9 cellular contexts compared by ENCODE assay signal in the genomic region with DNA sequence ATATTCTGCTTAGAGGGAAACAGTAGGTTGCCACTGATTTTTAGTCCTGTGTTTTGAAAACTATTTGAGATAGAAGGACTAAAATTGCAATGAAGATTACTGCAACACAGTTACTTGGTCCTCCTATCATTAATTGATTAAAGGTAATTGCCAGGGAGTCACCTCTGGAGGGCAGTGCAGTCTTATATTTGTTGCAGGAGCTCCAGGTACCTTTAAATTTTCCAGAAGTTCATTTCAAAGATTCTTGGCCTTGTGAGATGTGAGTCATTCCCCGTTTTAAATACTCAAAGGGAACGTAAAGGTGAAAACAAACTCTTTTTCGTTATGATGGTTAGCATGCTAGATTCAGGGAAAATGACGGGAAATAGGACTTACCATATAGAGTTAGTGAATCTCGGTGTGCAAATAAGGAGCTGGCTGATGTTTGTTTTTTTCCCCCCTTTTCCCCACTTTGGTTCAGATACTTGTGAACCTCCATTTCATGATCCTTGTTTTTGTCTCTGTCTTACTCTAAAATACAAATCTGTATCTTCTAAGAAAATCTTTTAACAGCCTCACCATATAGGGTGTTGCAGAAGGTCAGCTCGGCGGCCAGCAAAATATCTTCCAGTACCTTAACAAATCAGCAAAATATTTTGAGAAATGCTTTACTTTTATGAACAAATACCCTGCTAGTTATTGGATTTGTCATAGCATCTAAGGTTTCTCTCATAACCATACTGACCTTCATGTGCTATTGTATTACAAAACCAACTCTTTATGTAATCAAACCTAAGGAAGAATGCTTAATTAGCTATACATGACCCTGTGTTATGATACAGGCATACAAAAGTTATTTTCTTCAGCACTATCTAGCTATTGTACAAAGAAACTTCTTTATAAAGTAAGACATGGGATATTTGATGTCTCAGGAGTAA.
DNase-seq lines count a peak whose midpoint lies in the region; FAIRE-seq and TF ChIP-seq lines count a peak whose summit lies in the region.
"Had no signal": no experiment of that assay in that cellular context is flagged by ENCODE, and none has a peak within 500 bp of the region (broad histone marks: within the 10 kb centered on the region; RNA-seq: fewer than 3 reads in every experiment).

No MANE protein-coding gene starts in this region.

- WGBS in esophagus muscularis mucosa: 47% methylated on average over 7 of the region's 7 CpGs

- no peak for TF ChIP-seq EP300 in esophagus muscularis mucosa (IDR thresholded peaks at IDR 0.05)

- no peaks in the 10 kb centered on the region for H3K27me3 ChIP-seq in MG63
- no peaks in the 10 kb centered on the region for H3K27me3 ChIP-seq in esophagus muscularis mucosa

- H3K9me3 ChIP-seq in MG63: no peaks in the 10 kb centered on the region
- H3K9me3 ChIP-seq in esophagus muscularis mucosa: no peaks in the 10 kb centered on the region

- H3K4me1 ChIP-seq in esophagus muscularis mucosa: peaks cover 0 to 46% (median 27%) of the 10 kb centered on the region in 4 donors

- intact Hi-C loops in esophagus muscularis mucosa (cut with DNase I): loop anchor here (5.0 kb wide), 2 partner anchors 220 to 315 kb away; no protein-coding TSS in a partner anchor

- TF ChIP-seq CTCF in esophagus muscularis mucosa (IDR thresholded peaks at IDR 0.05): peak; percentile 44 to 48 (median 48)
- peak; percentile 74 for TF ChIP-seq CTCF in nephron progenitor cell (IDR thresholded peaks at IDR 0.05)

- TF ChIP-seq POLR2A in H54 (IDR thresholded peaks at IDR 0.05; ENCODE audit: low read depth, low read length): no peak
- no peak for TF ChIP-seq POLR2A in esophagus muscularis mucosa (IDR thresholded peaks at IDR 0.05; ENCODE audit: low read depth)

- no peaks in the 10 kb centered on the region for H3K36me3 ChIP-seq in MG63
- H3K36me3 ChIP-seq in esophagus muscularis mucosa: no peaks in the 10 kb centered on the region

- peak overlapping the region; percentile 1 to 28 (median 16) for H3K27ac ChIP-seq in esophagus muscularis mucosa (replicated peaks in 1 of 4)

- H3K27ac Mint-ChIP-seq in nephron progenitor cell: no peak overlapping the region
- H3K27ac Mint-ChIP-seq: activated naive CD8-positive, alpha-beta T cell had no signal

- peak; percentile 99 for FAIRE-seq in H54 (lab: Jason Lieb, UNC)

- H3K4me3 ChIP-seq in MG63 (no peak overlapping the region), esophagus muscularis mucosa (peak overlapping the region in 2 of 4 donors; percentile 8 to 13)

- H3K36me3 Mint-ChIP-seq in nephron progenitor cell (ENCODE audit: low read depth): no peaks in the 10 kb centered on the region
- H3K36me3 Mint-ChIP-seq: activated naive CD8-positive, alpha-beta T cell had no signal

- no peaks in the 10 kb centered on the region for H3K9me3 Mint-ChIP-seq in nephron progenitor cell

- peak; percentile 45 for DNase-seq in NCI-H1436 (lab: John Stamatoyannopoulos, UW)
- DNase-seq in NCI-H1436 treated with DMSO at 0.1 percent for 48 hours (lab: John Stamatoyannopoulos, UW): no peak
- DNase-seq in H54 (ENCODE audit: insufficient read length, low spot score): peak; percentile 28
- peak; percentile 36 for DNase-seq in MG63
- peak; percentile 81 for DNase-seq in SK-MEL-5 (ENCODE audit: low read depth, low spot score)
- DNase-seq in esophagus muscularis mucosa (ENCODE audit: extremely low spot score): no peak
- peak; percentile 55 for DNase-seq in nephron progenitor cell
- no peak for DNase-seq in activated gamma-delta T cell treated with Interleukin-2 at 50 U/mL for 16 hours

- in situ Hi-C loops in SK-MEL-5 (cut with HindIII; ENCODE audit: low pct_unique_long_range_greater_than_20kb, low sequenced_read_pairs): loop anchor here (25.0 kb wide), 1 partner anchor 135 kb away; the partner anchor contains the start of gene HDAC9

- H3K27me3 Mint-ChIP-seq in nephron progenitor cell (ENCODE audit: low read depth, poor library complexity): peaks cover 4% of the 10 kb centered on the region

- H3K4me1 Mint-ChIP-seq in nephron progenitor cell: peaks cover 48% of the 10 kb centered on the region

- no peak overlapping the region for H3K4me3 Mint-ChIP-seq in nephron progenitor cell
- H3K4me3 Mint-ChIP-seq: activated naive CD8-positive, alpha-beta T cell had no signal

Comparison
In these comparisons a context has a peak if more than half of its experiments do, and no peak if none do; other contexts are left out.
1. DNase-seq: peak in NCI-H1436 (single experiment), H54 (single experiment), MG63 (single experiment), SK-MEL-5 (single experiment) and nephron progenitor cell (single experiment); none in NCI-H1436 treated with DMSO at 0.1 percent for 48 hours (single experiment), esophagus muscularis mucosa (single experiment) and activated gamma-delta T cell treated with Interleukin-2 at 50 U/mL for 16 hours (single experiment).